10 cellular contexts compared by ENCODE assay signal in the genomic region with DNA sequence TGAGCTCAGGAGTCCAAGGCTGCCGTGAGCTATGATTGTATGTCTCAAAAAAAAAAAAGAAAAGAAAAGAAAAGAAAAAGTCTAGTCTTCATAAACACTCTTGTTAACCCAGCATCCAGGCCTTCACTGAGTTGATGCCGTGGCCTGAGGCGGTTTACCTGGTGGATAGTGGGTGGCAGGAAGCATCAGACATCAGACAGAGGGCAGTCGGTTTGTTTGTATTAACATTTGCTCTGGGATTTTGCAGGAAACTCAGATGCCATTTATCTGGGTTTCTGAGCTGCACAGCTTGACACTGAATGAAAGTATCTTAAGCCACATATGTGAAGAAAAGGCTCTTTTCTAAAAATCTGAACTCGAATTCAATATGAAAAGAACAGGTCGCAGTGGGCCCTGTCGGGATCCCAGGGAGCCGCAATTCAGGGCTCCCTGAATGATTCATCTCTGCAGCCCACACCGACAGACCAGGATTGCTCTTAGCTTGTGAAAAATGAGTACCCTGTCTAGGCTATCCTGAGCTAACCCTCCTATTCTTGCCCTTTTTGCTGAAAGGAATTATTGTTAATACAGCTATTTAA. TPM values are rescaled to one million over a fixed set of nuclear protein-coding genes. Genes with fewer than 3 reads are reported as not detected.
DNase-seq lines count a peak whose midpoint lies in the region; ATAC-seq lines count a peak whose summit lies in the region.
"Had no signal": no experiment of that assay in that cellular context is flagged by ENCODE, and none has a peak within 500 bp of the region (broad histone marks: within the 10 kb centered on the region; RNA-seq: fewer than 3 reads in every experiment).

No MANE protein-coding gene starts in this region.

- CTCF ChIA-PET in activated CD4-positive, alpha-beta memory T cell treated with anti-CD3 and anti-CD28 coated beads for 36 hours (lab: Charles Lee): interaction anchor here (0.8 to 1.5 kb wide), 6 partner anchors 9 to 314 kb away, joined by 3 to 5 read pairs (median 3); partner anchors contain the start of gene MC1R

- POLR2A ChIA-PET in activated CD4-positive, alpha-beta memory T cell treated with anti-CD3 and anti-CD28 coated beads for 36 hours (lab: Charles Lee): interaction anchor here (1.3 kb wide), 1 partner anchor 9 kb away, joined by 3 read pairs; no protein-coding TSS in a partner anchor

- H3K27ac Mint-ChIP-seq in activated T-cell treated with anti-CD3 and anti-CD28 coated beads, Interleukin-2, amount 50 U/mL, for 24 hours: no peak overlapping the region
- no peak overlapping the region for H3K27ac Mint-ChIP-seq in activated CD4-positive, alpha-beta memory T cell treated with anti-CD3 and anti-CD28 coated beads for 36 hours

- no peak overlapping the region for H3K27ac ChIP-seq in subcutaneous abdominal adipose tissue (ENCODE audit: low read depth, low read length)
- H3K27ac ChIP-seq: HL-60 had no signal

- peaks cover 0 to 3% (median 0%) of the 10 kb centered on the region in 5 donors for H3K27me3 ChIP-seq in subcutaneous abdominal adipose tissue (ENCODE audit: control insufficient read depth in 5 of 5, insufficient read depth in 4 of 5, low read length in 5 of 5)

- H3K4me3 Mint-ChIP-seq in activated T-cell treated with anti-CD3 and anti-CD28 coated beads, Interleukin-2, amount 50 U/mL, for 24 hours: peak overlapping the region; percentile 62
- peak overlapping the region; percentile 54 for H3K4me3 Mint-ChIP-seq in activated CD4-positive, alpha-beta memory T cell treated with anti-CD3 and anti-CD28 coated beads for 36 hours

- peak overlapping the region; percentile 50 for H3K4me3 ChIP-seq in iPS-11a (ENCODE audit: low read depth, low read length)
- peak overlapping the region in 3 of 5 donors; percentile 31 to 65 (median 57) for H3K4me3 ChIP-seq in subcutaneous abdominal adipose tissue (ENCODE audit: low read depth in 1 of 5, low read length in 5 of 5)

- peaks cover 18% of the 10 kb centered on the region for H3K27me3 Mint-ChIP-seq in activated T-cell treated with anti-CD3 and anti-CD28 coated beads, Interleukin-2, amount 50 U/mL, for 24 hours
- H3K27me3 Mint-ChIP-seq in activated CD4-positive, alpha-beta memory T cell treated with anti-CD3 and anti-CD28 coated beads for 36 hours: peaks cover 10% of the 10 kb centered on the region

- H3K4me1 ChIP-seq in subcutaneous abdominal adipose tissue (ENCODE audit: control insufficient read depth in 5 of 5, insufficient read depth in 5 of 5, low read length in 5 of 5): peaks cover 4 to 32% (median 23%) of the 10 kb centered on the region in 5 donors

- peaks cover 5% of the 10 kb centered on the region for H3K36me3 Mint-ChIP-seq in activated T-cell treated with anti-CD3 and anti-CD28 coated beads, Interleukin-2, amount 50 U/mL, for 24 hours (ENCODE audit: low read depth)
- no peaks in the 10 kb centered on the region for H3K36me3 Mint-ChIP-seq in activated CD4-positive, alpha-beta memory T cell treated with anti-CD3 and anti-CD28 coated beads for 36 hours

- H3K9ac ChIP-seq in subcutaneous abdominal adipose tissue (ENCODE audit: low read length in 5 of 5): peak overlapping the region in 2 of 5 donors; percentile 11 to 63

- peaks cover 23% of the 10 kb centered on the region for H3K4me1 Mint-ChIP-seq in activated T-cell treated with anti-CD3 and anti-CD28 coated beads, Interleukin-2, amount 50 U/mL, for 24 hours (ENCODE audit: low read depth)
- peaks cover 14% of the 10 kb centered on the region for H3K4me1 Mint-ChIP-seq in activated CD4-positive, alpha-beta memory T cell treated with anti-CD3 and anti-CD28 coated beads for 36 hours (ENCODE audit: low read depth)

- peaks cover 6% of the 10 kb centered on the region for H3K9me3 Mint-ChIP-seq in activated T-cell treated with anti-CD3 and anti-CD28 coated beads, Interleukin-2, amount 50 U/mL, for 24 hours
- no peaks in the 10 kb centered on the region for H3K9me3 Mint-ChIP-seq in activated CD4-positive, alpha-beta memory T cell treated with anti-CD3 and anti-CD28 coated beads for 36 hours

- no peak for DNase-seq in activated T-cell treated with anti-CD3 and anti-CD28 coated beads, Interleukin-2, amount 50 U/mL, for 24 hours
- DNase-seq in activated T-cell treated with anti-CD3 and anti-CD28 coated beads, Interleukin-2, amount 50 U/mL, for 1 hour: no peak
- DNase-seq in activated CD4-positive, alpha-beta memory T cell treated with anti-CD3 and anti-CD28 coated beads for 36 hours: no peak
- no peak for DNase-seq in NCI-H82 treated with DMSO at 0.1 percent for 48 hours (lab: John Stamatoyannopoulos, UW; ENCODE audit: unreplicated experiment)
- DNase-seq in 8988T: no peak

- intact Hi-C loops in activated CD4-positive, alpha-beta memory T cell treated with anti-CD3 and anti-CD28 coated beads for 36 hours (cut with micrococcal nuclease): no loop called here

- H3K9me3 ChIP-seq in subcutaneous abdominal adipose tissue (ENCODE audit: control insufficient read depth in 5 of 5, low read length in 5 of 5): no peaks in the 10 kb centered on the region

- ATAC-seq in GM21390 (IDR thresholded peaks at IDR 0.05; ENCODE audit: unreplicated experiment): no peak

- no peaks in the 10 kb centered on the region for H3K36me3 ChIP-seq in subcutaneous abdominal adipose tissue (ENCODE audit: control insufficient read depth in 5 of 5, insufficient read depth in 5 of 5, low read length in 5 of 5)

RNA-seq across cellular contexts. Expression of gene DBNDD1, which starts 1.1 kb away (rescaled TPM):
- under 1 TPM; 0.81 to 0.94 TPM for total RNA-seq in activated CD4-positive, alpha-beta memory T cell treated with anti-CD3 and anti-CD28 coated beads for 36 hours

RNA-seq across cellular contexts. Expression of gene PRDM7, which starts 56.8 kb away (rescaled TPM):
- not detected for total RNA-seq in activated CD4-positive, alpha-beta memory T cell treated with anti-CD3 and anti-CD28 coated beads for 36 hours
- total RNA-seq: myocyte had no signal
